ENCODE assay signal across 8 cellular contexts in the genomic region with DNA sequence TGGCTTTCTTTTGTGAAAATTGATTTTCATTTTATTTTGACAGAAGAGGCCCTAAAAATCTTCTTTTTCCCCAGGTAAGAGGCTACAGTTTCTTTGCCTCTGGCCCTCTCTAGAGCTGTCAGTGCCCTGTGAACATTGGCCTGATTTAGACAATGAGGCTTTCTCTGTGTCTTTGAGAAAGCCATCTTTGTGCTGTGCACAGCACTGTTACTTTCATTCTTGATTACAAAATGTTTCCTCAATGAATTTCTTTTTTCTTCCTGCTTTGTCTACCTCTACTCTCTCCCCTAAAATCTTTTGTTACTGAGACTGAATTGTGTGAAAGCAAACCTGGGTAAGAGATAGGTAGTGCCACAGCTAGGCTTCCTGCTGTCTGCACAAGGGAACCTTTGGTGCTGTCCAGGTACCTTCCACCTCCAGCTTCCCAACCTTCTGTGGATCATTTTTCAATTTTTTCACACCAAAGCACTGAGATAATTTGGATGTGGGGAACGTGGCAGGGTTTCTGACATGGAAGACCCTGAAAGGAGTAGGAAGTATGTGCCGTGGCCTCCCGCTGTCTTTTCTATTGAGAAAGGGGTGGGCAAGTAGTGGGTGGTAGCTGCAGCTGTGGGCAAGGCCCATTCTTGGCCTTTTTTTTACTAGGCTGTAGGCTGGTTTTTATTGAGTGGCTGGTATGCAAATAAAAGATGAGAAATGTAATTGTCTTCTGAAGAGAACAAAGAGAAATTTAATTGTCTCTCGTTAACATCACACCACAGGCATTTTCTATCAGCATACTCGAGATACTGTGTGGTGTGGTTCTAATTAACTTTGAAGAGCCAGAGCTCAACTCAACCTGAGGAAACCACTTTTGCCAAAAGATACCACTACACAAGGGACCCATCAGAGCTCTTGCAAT. TPM values are rescaled to one million over a fixed set of nuclear protein-coding genes. Genes with fewer than 3 reads are reported as not detected.
DNase-seq lines count a peak whose midpoint lies in the region; ATAC-seq and TF ChIP-seq lines count a peak whose summit lies in the region.

No MANE protein-coding gene starts in this region.

- H3K9me3 ChIP-seq in OCI-LY7 (ENCODE audit: low read length) (no peaks in the 10 kb centered on the region), prostate gland (no peaks in the 10 kb centered on the region)
- H3K9me3 ChIP-seq in effector memory CD4-positive, alpha-beta T cell (ENCODE audit: control insufficient read depth, low read length) = no peaks in the 10 kb centered on the region

- no peaks in the 10 kb centered on the region for H3K27me3 ChIP-seq in effector memory CD4-positive, alpha-beta T cell (replicated peaks; ENCODE audit: control insufficient read depth, insufficient read depth, low read length, poor library complexity, severe bottlenecking)
- no peaks in the 10 kb centered on the region for H3K27me3 ChIP-seq in prostate gland (replicated peaks; ENCODE audit: insufficient read depth)

- H3K36me3 ChIP-seq in OCI-LY7 (ENCODE audit: insufficient read depth, low read length) (no peaks in the 10 kb centered on the region), prostate gland (no peaks in the 10 kb centered on the region)
- H3K36me3 ChIP-seq in effector memory CD4-positive, alpha-beta T cell (ENCODE audit: control insufficient read depth, insufficient read depth, low read length) = peaks cover 4% of the 10 kb centered on the region

- H4K20me1 ChIP-seq in OCI-LY7 (ENCODE audit: insufficient read depth, low read length) = no peaks in the 10 kb centered on the region; the same call in 1 of the 2 replicates

- peak overlapping the region; percentile 51 for H3K4me2 ChIP-seq in OCI-LY7 (ENCODE audit: low read length)

- H3K4me1 ChIP-seq in OCI-LY7 (ENCODE audit: insufficient read depth, low read length, poor library complexity, severe bottlenecking) (peaks cover 38% of the 10 kb centered on the region), prostate gland (replicated peaks) (peaks cover 23% of the 10 kb centered on the region)
- H3K4me1 ChIP-seq in effector memory CD4-positive, alpha-beta T cell (ENCODE audit: control insufficient read depth, insufficient read depth, low read length, poor library complexity, severe bottlenecking) = peaks cover 37% of the 10 kb centered on the region

- BruUV-seq in OCI-LY7 (replicated peaks; lab: Mats Ljungman, UMichigan) = no TSS peak

- POLR2A ChIA-PET in OCI-LY7 (lab: Charles Lee) = interaction anchor here (1.0 to 1.4 kb wide), 2 partner anchors 8 to 14 kb away, joined by 3 to 5 read pairs; no protein-coding TSS in a partner anchor

- no peak for TF ChIP-seq POLR2A in prostate gland (IDR thresholded peaks at IDR 0.05)

- WGBS in prostate gland = 51% methylated on average over 5 of the region's 5 CpGs

- H2AFZ ChIP-seq in OCI-LY7 (ENCODE audit: low read length) = no peak overlapping the region

- CTCF ChIA-PET in OCI-LY7 (lab: Charles Lee; ENCODE audit: unreplicated experiment) = no interaction called here

- no peak for ATAC-seq in GM18502 (IDR thresholded peaks at IDR 0.05; ENCODE audit: poor library complexity, unreplicated experiment)

- DNase-seq in OCI-LY7 (ENCODE audit: low spot score) (no peak), prostate gland (ENCODE audit: low spot score) (no peak), HT-29 (ENCODE audit: low spot score) (no peak), KG1 (lab: John Stamatoyannopoulos, UW) (no peak), NCI-H1436 (lab: John Stamatoyannopoulos, UW) (no peak)
- DNase-seq in effector memory CD4-positive, alpha-beta T cell = no peak

- intact Hi-C loops in OCI-LY7 (cut with micrococcal nuclease; ENCODE audit: unreplicated experiment) = no loop called here
- intact Hi-C loops in prostate gland (cut with DNase I) = no loop called here

- TF ChIP-seq CTCF in OCI-LY7 (conservative IDR thresholded peaks at IDR 0.05; ENCODE audit: low read length) (no peak), prostate gland (IDR thresholded peaks at IDR 0.05) (no peak)

- H3K79me2 ChIP-seq in OCI-LY7 (ENCODE audit: insufficient read depth, low read depth, low read length) = peaks cover 21% of the 10 kb centered on the region; the same call in 1 of the 2 replicates

- H3K4me3 ChIP-seq in GM08714 (ENCODE audit: low read length) (peak overlapping the region; percentile 41; the same call in 1 of the 2 replicates), OCI-LY7 (ENCODE audit: low read depth, low read length, poor library complexity, severe bottlenecking) (no peak overlapping the region), prostate gland (no peak overlapping the region)
- H3K4me3 ChIP-seq in effector memory CD4-positive, alpha-beta T cell (ENCODE audit: insufficient read depth, low read depth, low read length, poor library complexity, severe bottlenecking) = no peak overlapping the region

- no peaks in the 10 kb centered on the region for H3K9me2 ChIP-seq in OCI-LY7 (ENCODE audit: insufficient read depth, low read length)

- H3K27ac ChIP-seq in OCI-LY7 (ENCODE audit: low read depth, low read length, poor library complexity, severe bottlenecking) (no peak overlapping the region), prostate gland (peak overlapping the region; percentile 67 to 77)
- H3K27ac ChIP-seq in effector memory CD4-positive, alpha-beta T cell (ENCODE audit: insufficient read depth, low read length, poor library complexity, severe bottlenecking) = peak overlapping the region; percentile 30

RNA-seq across cellular contexts. Expression of a gene that starts 21.0 kb away (rescaled TPM):
- 4.9 and 9.5 TPM in 2 replicates for total RNA-seq in OCI-LY7 (2014; rRNA removed; shearing (Covaris generic))
- 18.6 and 18.7 TPM in 2 replicates for total RNA-seq in OCI-LY7 (2022)
- 10 to 100 TPM; 18.5 to 29.2 TPM for total RNA-seq in prostate gland
- total RNA-seq in HT-29 (2014; rRNA removed; shearing (Covaris generic)) = 1.6 and 3.4 TPM in 2 replicates

RNA-seq across cellular contexts. Expression of a gene that starts 53.1 kb away (rescaled TPM):
- 41.3 and 55.5 TPM in 2 replicates for total RNA-seq in OCI-LY7 (2014; rRNA removed; shearing (Covaris generic))
- total RNA-seq in OCI-LY7 (2022) (60.3 and 77.1 TPM in 2 replicates), prostate gland (100 to 1,000 TPM in 1 of 2 donors, 10 to 100 TPM in 1; 49.2 to 102 TPM)
- 35.0 and 43.7 TPM in 2 replicates for total RNA-seq in HT-29 (2014; rRNA removed; shearing (Covaris generic))
